ENCODE assay signal across 19 cellular contexts in genomic region chr20:33841439-33841799, GRCh38.
"Had no signal": no experiment of that assay in that cellular context is flagged by ENCODE, and none has a peak within 500 bp of the region (broad histone marks: within the 10 kb centered on the region; RNA-seq: fewer than 3 reads in every experiment).

No MANE protein-coding gene starts in this region.

- H2AFZ ChIP-seq: parathyroid adenoma had no signal

- H3K9ac ChIP-seq: parathyroid adenoma had no signal

- H3K9me3 ChIP-seq: adrenal gland, gastrocnemius medialis, left ventricle myocardium inferior, SJSA1 had no signal

- H3K4me1 ChIP-seq: SJSA1 had no signal

- H3K27me3 ChIP-seq: adrenal gland, gastrocnemius medialis, SJSA1 had no signal

- H3K27me3 Mint-ChIP-seq: activated CD4-positive, alpha-beta T cell treated with anti-CD3 and anti-CD28 coated beads, Interleukin-2, amount 10 ng/mL, durations not matched to agents 24 days and 14 days; central memory CD8-positive, alpha-beta T cell; stimulated activated memory B cell treated with anti-CD40 and anti-IgM and Interleukin-4, amounts not matched to agents 10 μg/mL and 1 μg/mL and 100 μg/mL, for 72 hours; type B pancreatic cell had no signal

- H3K27ac Mint-ChIP-seq: activated CD4-positive, alpha-beta T cell treated with anti-CD3 and anti-CD28 coated beads, Interleukin-2, amount 10 ng/mL, durations not matched to agents 24 days and 14 days; activated T-cell treated with anti-CD3 and anti-CD28 coated beads, Interleukin-2, amount 50 U/mL, for 72 hours had no signal

- H3K4me3 Mint-ChIP-seq: activated CD4-positive, alpha-beta T cell treated with anti-CD3 and anti-CD28 coated beads, Interleukin-2, amount 10 ng/mL, durations not matched to agents 24 days and 14 days; activated T-cell treated with anti-CD3 and anti-CD28 coated beads, Interleukin-2, amount 50 U/mL, for 72 hours; central memory CD8-positive, alpha-beta T cell; neural crest cell; stimulated activated memory B cell treated with anti-CD40 and anti-IgM and Interleukin-4, amounts not matched to agents 10 μg/mL and 1 μg/mL and 100 μg/mL, for 72 hours had no signal

- H3K9me3 Mint-ChIP-seq: activated CD4-positive, alpha-beta T cell treated with anti-CD3 and anti-CD28 coated beads, Interleukin-2, amount 10 ng/mL, durations not matched to agents 24 days and 14 days; activated T-cell treated with anti-CD3 and anti-CD28 coated beads, Interleukin-2, amount 50 U/mL, for 72 hours; central memory CD8-positive, alpha-beta T cell; neural crest cell; stimulated activated memory B cell treated with anti-CD40 and anti-IgM and Interleukin-4, amounts not matched to agents 10 μg/mL and 1 μg/mL and 100 μg/mL, for 72 hours; type B pancreatic cell had no signal

- H3K27ac ChIP-seq: adrenal gland, epithelial cell of prostate, gastrocnemius medialis, left ventricle myocardium inferior, parathyroid adenoma, SJSA1 had no signal

- DNase-seq: activated CD4-positive, alpha-beta T cell treated with anti-CD3 and anti-CD28 coated beads, Interleukin-2, amount 10 ng/mL, durations not matched to agents 24 days and 14 days; activated naive CD4-positive, alpha-beta T cell; activated T-cell treated with anti-CD3 and anti-CD28 coated beads, Interleukin-2, amount 50 U/mL, for 72 hours; adrenal gland; cortex of kidney; effector CD8-positive, alpha-beta T cell; gastrocnemius medialis; kidney; left ventricle myocardium inferior; mesendoderm; substantia nigra; SW 1271 had no signal

- H3K4me3 ChIP-seq: adrenal gland, gastrocnemius medialis, left ventricle myocardium inferior, SJSA1 had no signal

- ATAC-seq: activated T-cell treated with anti-CD3 and anti-CD28 coated beads, Interleukin-2, amount 50 U/mL, for 72 hours; gastrocnemius medialis; stimulated activated memory B cell treated with anti-CD40 and anti-IgM and Interleukin-4, amounts not matched to agents 10 μg/mL and 1 μg/mL and 100 μg/mL, for 72 hours had no signal

- H3K36me3 ChIP-seq: adrenal gland, gastrocnemius medialis, left ventricle myocardium inferior, SJSA1 had no signal
